29 cellular contexts compared by ENCODE assay signal in genomic region chr20:7347409-7347808, GRCh38.
DNase-seq lines count a peak whose midpoint lies in the region; ATAC-seq and TF ChIP-seq lines count a peak whose summit lies in the region.
"Had no signal": no experiment of that assay in that cellular context is flagged by ENCODE, and none has a peak within 500 bp of the region (broad histone marks: within the 10 kb centered on the region; RNA-seq: fewer than 3 reads in every experiment).

No MANE protein-coding gene starts in this region.

- H3K27me3 ChIP-seq in breast epithelium (no peaks in the 10 kb centered on the region), prostate gland (replicated peaks; ENCODE audit: insufficient read depth) (no peaks in the 10 kb centered on the region), thyroid gland (no peaks in the 10 kb centered on the region)
- no peaks in the 10 kb centered on the region for H3K27me3 ChIP-seq in naive thymus-derived CD4-positive, alpha-beta T cell (ENCODE audit: control insufficient read depth in 2 of 2, insufficient read depth in 2 of 2, low read length in 2 of 2)
- H3K27me3 ChIP-seq: Peyer's patch had no signal

- DNase-seq in MCF 10A (ENCODE audit: unreplicated experiment) (peak; percentile 75), breast epithelium (ENCODE audit: low spot score in 2 of 2) (no peak), prostate gland (ENCODE audit: low spot score) (peak; percentile 47), sciatic nerve (ENCODE audit: low spot score) (no peak), NCI-H2029 treated with DMSO at 0.1 percent for 48 hours (lab: John Stamatoyannopoulos, UW) (no peak), thyroid gland (no peak)
- no peak for DNase-seq in naive thymus-derived CD4-positive, alpha-beta T cell
- DNase-seq: CD8-positive, alpha-beta T cell; DMS 273 treated with DMSO at 0.1 percent for 48 hours; DMS79; EL; GDM1; GM23248; H9; Karpas-422; NCI-H1092 treated with DMSO at 0.1 percent for 48 hours; NCI-H1436 treated with DMSO at 0.1 percent for 48 hours; NCI-H187 treated with DMSO at 0.1 percent for 48 hours; NCI-H2107; NCI-H446; NCI-H524 treated with DMSO at 0.1 percent for 48 hours; NCI-H82; Peyer's patch had no signal

- H3K4me3 Mint-ChIP-seq in MCF 10A (ENCODE audit: unreplicated experiment), result no peak overlapping the region
- no peak overlapping the region for H3K4me3 Mint-ChIP-seq in naive thymus-derived CD4-positive, alpha-beta T cell
- H3K4me3 Mint-ChIP-seq: B cell; CD8-positive, alpha-beta T cell; H9 had no signal

- H3K4me3 ChIP-seq in breast epithelium, result no peak overlapping the region
- H3K4me3 ChIP-seq in prostate gland, result no peak overlapping the region
- no peak overlapping the region for H3K4me3 ChIP-seq in naive thymus-derived CD4-positive, alpha-beta T cell (ENCODE audit: low read length)
- no peak overlapping the region for H3K4me3 ChIP-seq in thyroid gland (replicated peaks in 1 of 3)
- H3K4me3 ChIP-seq: GM12878, GM23248, Peyer's patch had no signal

- CTCF ChIA-PET in MCF 10A (lab: Yijun Ruan, JAX), result interaction anchor here (0.7 kb wide), 1 partner anchor 232 kb away, joined by 3 read pairs; no protein-coding TSS in a partner anchor
- CTCF ChIA-PET in naive thymus-derived CD4-positive, alpha-beta T cell (lab: Charles Lee), result no interaction called here

- no peaks in the 10 kb centered on the region for H3K36me3 Mint-ChIP-seq in MCF 10A (ENCODE audit: insufficient read depth, unreplicated experiment)
- H3K36me3 Mint-ChIP-seq in naive thymus-derived CD4-positive, alpha-beta T cell, result no peaks in the 10 kb centered on the region
- H3K36me3 Mint-ChIP-seq: CD8-positive, alpha-beta T cell had no signal

- H3K9me3 Mint-ChIP-seq in MCF 10A (ENCODE audit: unreplicated experiment), result peaks cover 8% of the 10 kb centered on the region
- H3K9me3 Mint-ChIP-seq in naive thymus-derived CD4-positive, alpha-beta T cell, result peaks cover 0 to 24% (median 2%) of the 10 kb centered on the region in 11 donors
- H3K9me3 Mint-ChIP-seq: H9 had no signal

- TF ChIP-seq CTCF in MCF 10A (IDR thresholded peaks at IDR 0.05; ENCODE audit: unreplicated experiment) (no peak), breast epithelium (IDR thresholded peaks at IDR 0.05) (no peak), prostate gland (IDR thresholded peaks at IDR 0.05) (no peak), thyroid gland (IDR thresholded peaks at IDR 0.05) (no peak)

- no peak for TF ChIP-seq POLR2A in breast epithelium (IDR thresholded peaks at IDR 0.05)
- TF ChIP-seq POLR2A in prostate gland (IDR thresholded peaks at IDR 0.05), result no peak
- TF ChIP-seq POLR2A in thyroid gland (IDR thresholded peaks at IDR 0.05), result no peak

- no TSS peak for BruUV-seq in MCF 10A (replicated peaks; lab: Mats Ljungman, UMichigan)

- H3K4me1 Mint-ChIP-seq in MCF 10A (ENCODE audit: insufficient read depth, unreplicated experiment), result peaks cover 6% of the 10 kb centered on the region
- no peaks in the 10 kb centered on the region for H3K4me1 Mint-ChIP-seq in naive thymus-derived CD4-positive, alpha-beta T cell
- H3K4me1 Mint-ChIP-seq: B cell, H9 had no signal

- intact Hi-C loops in MCF 10A (cut with micrococcal nuclease), result no loop called here
- intact Hi-C loops in breast epithelium (cut with DNase I; ENCODE audit: low total_unique reads), result no loop called here
- intact Hi-C loops in prostate gland (cut with DNase I), result no loop called here
- intact Hi-C loops in sciatic nerve (cut with DNase I), result no loop called here
- intact Hi-C loops in naive thymus-derived CD4-positive, alpha-beta T cell (cut with micrococcal nuclease), result no loop called here
- intact Hi-C loops in thyroid gland (cut with DNase I), result no loop called here

- H3K36me3 ChIP-seq in breast epithelium (no peaks in the 10 kb centered on the region), prostate gland (no peaks in the 10 kb centered on the region), thyroid gland (no peaks in the 10 kb centered on the region)
- H3K36me3 ChIP-seq in naive thymus-derived CD4-positive, alpha-beta T cell (ENCODE audit: control insufficient read depth in 2 of 3, insufficient read depth in 3 of 3, low read length in 3 of 3), result no peaks in the 10 kb centered on the region
- H3K36me3 ChIP-seq: Peyer's patch had no signal

- H3K27ac ChIP-seq in breast epithelium, result no peak overlapping the region
- no peak overlapping the region for H3K27ac ChIP-seq in prostate gland
- no peak overlapping the region for H3K27ac ChIP-seq in naive thymus-derived CD4-positive, alpha-beta T cell (ENCODE audit: low read depth, low read length)
- no peak overlapping the region for H3K27ac ChIP-seq in thyroid gland
- H3K27ac ChIP-seq: 22Rv1, C4-2B, GM23248, Peyer's patch had no signal

- H3K9me3 ChIP-seq in breast epithelium, result no peaks in the 10 kb centered on the region
- no peaks in the 10 kb centered on the region for H3K9me3 ChIP-seq in prostate gland
- no peaks in the 10 kb centered on the region for H3K9me3 ChIP-seq in naive thymus-derived CD4-positive, alpha-beta T cell (ENCODE audit: control insufficient read depth in 2 of 3, low read length in 3 of 3)
- H3K9me3 ChIP-seq in thyroid gland, result no peaks in the 10 kb centered on the region
- H3K9me3 ChIP-seq: Peyer's patch had no signal

- WGBS in prostate gland, result 42% methylated on average over 2 of the region's 2 CpGs
- 74 to 89% methylated on average over 2 of the region's 2 CpGs for WGBS in thyroid gland, 2 donors

- POLR2A ChIA-PET in MCF 10A (lab: Yijun Ruan, JAX), result interaction anchor here (0.9 to 1.5 kb wide), 6 partner anchors 9 to 696 kb away, joined by 3 to 6 read pairs (median 4); no protein-coding TSS in a partner anchor
- POLR2A ChIA-PET in naive thymus-derived CD4-positive, alpha-beta T cell (lab: Charles Lee), result no interaction called here

- H3K4me1 ChIP-seq in breast epithelium (no peaks in the 10 kb centered on the region), prostate gland (replicated peaks) (no peaks in the 10 kb centered on the region), thyroid gland (no peaks in the 10 kb centered on the region)
- H3K4me1 ChIP-seq in naive thymus-derived CD4-positive, alpha-beta T cell (ENCODE audit: control insufficient read depth in 2 of 2, insufficient read depth in 2 of 2, low read length in 2 of 2), result no peaks in the 10 kb centered on the region
- H3K4me1 ChIP-seq: Peyer's patch had no signal

- ATAC-seq in esophagus mucosa, result peak; percentile 92
- ATAC-seq in sciatic nerve, result no peak
- no peak for ATAC-seq in naive thymus-derived CD4-positive, alpha-beta T cell
- ATAC-seq: CD8-positive, alpha-beta T cell; GM12878; HepG2 had no signal

- H3K27ac Mint-ChIP-seq in MCF 10A (ENCODE audit: low read depth, unreplicated experiment), result no peak overlapping the region
- no peak overlapping the region for H3K27ac Mint-ChIP-seq in naive thymus-derived CD4-positive, alpha-beta T cell
- H3K27ac Mint-ChIP-seq: B cell; CD8-positive, alpha-beta T cell; H9 had no signal

- no peaks in the 10 kb centered on the region for H3K27me3 Mint-ChIP-seq in MCF 10A (ENCODE audit: insufficient read depth, unreplicated experiment)
- H3K27me3 Mint-ChIP-seq in naive thymus-derived CD4-positive, alpha-beta T cell, result no peaks in the 10 kb centered on the region
- H3K27me3 Mint-ChIP-seq: B cell had no signal

Comparison
In these comparisons a context has a peak if more than half of its experiments do, and no peak if none do; other contexts are left out.
1. DNase-seq: peak in MCF 10A (single experiment) and prostate gland (single experiment); none in breast epithelium (0 of 2), sciatic nerve (single experiment), naive thymus-derived CD4-positive, alpha-beta T cell (0 of 9), NCI-H2029 treated with DMSO at 0.1 percent for 48 hours (single experiment) and thyroid gland (0 of 2).